18 cellular contexts compared by ENCODE assay signal in the genomic region with DNA sequence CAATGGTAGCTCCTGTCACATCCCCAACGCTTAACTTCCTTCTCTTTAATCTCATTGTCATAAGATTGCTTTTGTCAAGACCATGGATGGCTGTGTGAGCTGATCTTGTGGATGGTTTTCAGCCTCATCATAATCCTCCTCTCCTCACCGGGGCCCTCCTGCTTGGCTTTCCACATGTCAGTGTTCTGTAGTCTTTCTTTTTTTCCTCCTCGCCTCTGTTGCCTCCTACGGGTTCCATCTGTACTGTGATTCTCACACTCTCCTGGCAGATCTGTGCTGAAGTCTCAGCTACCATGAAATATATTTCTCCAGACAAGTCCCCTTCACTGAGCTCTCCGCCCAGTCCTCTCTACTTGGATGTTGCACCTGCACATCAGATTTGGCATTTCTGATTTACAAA. TPM values are rescaled to one million over a fixed set of nuclear protein-coding genes. Genes with fewer than 3 reads are reported as not detected.
DNase-seq lines count a peak whose midpoint lies in the region; ATAC-seq and TF ChIP-seq lines count a peak whose summit lies in the region.
"Had no signal": no experiment of that assay in that cellular context is flagged by ENCODE, and none has a peak within 500 bp of the region (broad histone marks: within the 10 kb centered on the region; RNA-seq: fewer than 3 reads in every experiment).

No MANE protein-coding gene starts in this region.

- peaks cover 0 to 4% of the 10 kb centered on the region in 2 donors for H3K9me3 Mint-ChIP-seq in activated naive CD4-positive, alpha-beta T cell treated with anti-CD3 and anti-CD28 coated beads, Interleukin-2, amount 50 U/mL, for 72 hours
- no peaks in the 10 kb centered on the region for H3K9me3 Mint-ChIP-seq in WTC11
- H3K9me3 Mint-ChIP-seq: CD8-positive, alpha-beta memory T cell; H9 had no signal

- whole genome bisulfite sequencing in aorta, 2 donors, result 95 to 97% methylated on average over 5 of the region's 5 CpGs

- H3K4me3 ChIP-seq in dorsolateral prefrontal cortex (no peak overlapping the region), coronary artery (no peak overlapping the region), aorta (ENCODE audit: low read length in 2 of 2) (no peak overlapping the region)

- peaks cover 1 to 2% of the 10 kb centered on the region in 2 donors for H3K4me1 ChIP-seq in aorta (ENCODE audit: control insufficient read depth in 1 of 2, insufficient read depth in 2 of 2, low read length in 2 of 2)

- no peaks in the 10 kb centered on the region for H3K27me3 Mint-ChIP-seq in WTC11 (ENCODE audit: low read depth)
- H3K27me3 Mint-ChIP-seq: B cell; CD8-positive, alpha-beta memory T cell had no signal

- H3K9me3 ChIP-seq in aorta (ENCODE audit: control insufficient read depth, low read length), result no peaks in the 10 kb centered on the region

- no peaks in the 10 kb centered on the region for H3K36me3 ChIP-seq in aorta (ENCODE audit: control insufficient read depth in 1 of 2, insufficient read depth in 2 of 2, low read length in 1 of 2)

- TF ChIP-seq CTCF in WTC11 (IDR thresholded peaks at IDR 0.05) (no peak), dorsolateral prefrontal cortex (IDR thresholded peaks at IDR 0.05 in 54 of 56, conservative IDR thresholded peaks at IDR 0.05 in 2 of 56; ENCODE audit: low read depth in 1 of 56, partially characterized antibody in 56 of 56) (no peak), coronary artery (IDR thresholded peaks at IDR 0.05) (no peak)

- CTCF ChIA-PET in WTC11 (lab: Charles Lee), result no interaction called here

- H3K27me3 ChIP-seq in dorsolateral prefrontal cortex (no peaks in the 10 kb centered on the region), aorta (ENCODE audit: control insufficient read depth in 1 of 2, insufficient read depth in 2 of 2, low read length in 1 of 2) (no peaks in the 10 kb centered on the region)

- POLR2A ChIA-PET in WTC11 (lab: Charles Lee), result no interaction called here

- no peak overlapping the region for H3K4me3 Mint-ChIP-seq in WTC11
- H3K4me3 Mint-ChIP-seq: B cell; CD8-positive, alpha-beta memory T cell; H9 had no signal

- no peak for ATAC-seq in activated naive CD4-positive, alpha-beta T cell treated with anti-CD3 and anti-CD28 coated beads, Interleukin-2, amount 50 U/mL, for 72 hours
- ATAC-seq in WTC11, result no peak
- no peak for ATAC-seq in HG03378 (IDR thresholded peaks at IDR 0.05; ENCODE audit: unreplicated experiment)
- ATAC-seq in aorta (ENCODE audit: low FRiP score), result no peak
- ATAC-seq: Panc1, Right ventricle myocardium inferior had no signal

- H3K4me1 Mint-ChIP-seq in WTC11, result peaks cover 5% of the 10 kb centered on the region; the same call in 1 of the 2 replicates

- H3K27ac Mint-ChIP-seq in activated naive CD4-positive, alpha-beta T cell treated with anti-CD3 and anti-CD28 coated beads, Interleukin-2, amount 50 U/mL, for 72 hours, result peak overlapping the region; percentile 1 to 35
- peak overlapping the region; percentile 1; the same call in 1 of the 2 replicates for H3K27ac Mint-ChIP-seq in WTC11
- H3K27ac Mint-ChIP-seq: B cell had no signal

- DNase-seq in activated naive CD4-positive, alpha-beta T cell treated with anti-CD3 and anti-CD28 coated beads, Interleukin-2, amount 50 U/mL, for 72 hours (ENCODE audit: low spot score in 2 of 2), result no peak
- DNase-seq in activated naive CD4-positive, alpha-beta T cell treated with anti-CD3 and anti-CD28 coated beads, Interleukin-2, amount 50 U/mL, for 16 hours, result no peak
- DNase-seq in WTC11 (ENCODE audit: low spot score), result no peak
- DNase-seq in dorsolateral prefrontal cortex, result peak in 5 of 10 donors; percentile 22 to 60 (median 44)
- no peak for DNase-seq in coronary artery (ENCODE audit: low spot score)
- no peak for DNase-seq in aorta
- DNase-seq: CD8-positive, alpha-beta memory T cell; H9; Karpas-422; MM.1S; NCI-H1105 treated with DMSO at 0.1 percent for 48 hours; NCI-H1930; NCI-H2171 treated with DMSO at 0.1 percent for 48 hours; NCI-H774 had no signal

- H3K36me3 Mint-ChIP-seq in activated naive CD4-positive, alpha-beta T cell treated with anti-CD3 and anti-CD28 coated beads, Interleukin-2, amount 50 U/mL, for 72 hours, result peaks cover 21 to 44% of the 10 kb centered on the region in 2 donors
- H3K36me3 Mint-ChIP-seq in WTC11, result peaks cover 40% of the 10 kb centered on the region

- H3K27ac ChIP-seq in dorsolateral prefrontal cortex (peak overlapping the region in 45 of 59 donors; percentile 6 to 83 (median 57)), coronary artery (no peak overlapping the region), aorta (ENCODE audit: low read depth in 1 of 2, low read length in 2 of 2) (no peak overlapping the region)

- intact Hi-C loops in dorsolateral prefrontal cortex (cut with DNase I) (no loop called here), aorta (cut with DNase I) (no loop called here)

TF ChIP-seq in WTC11, 78 proteins besides CTCF, POLR2A, EP300 and RAD21:
- TF ChIP-seq FOXP1 (CRISPR knock-in tag; IDR thresholded peaks at IDR 0.05; ENCODE audit: borderline replicate concordance), result no peak
- no peak for TF ChIP-seq TEAD1 (CRISPR knock-in tag; IDR thresholded peaks at IDR 0.05)
- no peak for TF ChIP-seq SMAD3 (CRISPR knock-in tag; IDR thresholded peaks at IDR 0.05; ENCODE audit: borderline replicate concordance)
- no peak for TF ChIP-seq TCF7 (CRISPR knock-in tag; IDR thresholded peaks at IDR 0.05; ENCODE audit: low read depth)

RNA-seq across cellular contexts. Expression of a gene that starts 34.9 kb away (rescaled TPM):
- 10 to 100 TPM; 17.1 to 41.9 TPM for total RNA-seq in activated naive CD4-positive, alpha-beta T cell treated with anti-CD3 and anti-CD28 coated beads, Interleukin-2, amount 50 U/mL, for 72 hours
- total RNA-seq in WTC11 (2021) (43.7 to 48.1 TPM (median 44.4 TPM) in 3 replicates), dorsolateral prefrontal cortex (10 to 100 TPM; 34.2 to 62.8 (median 46.0) TPM), aorta (10 to 100 TPM; 38.3 to 40.1 TPM)
- 10 to 100 TPM; 41.2 to 57.2 TPM for polyA plus RNA-seq in aorta

RNA-seq across cellular contexts. Expression of a gene that starts 36.8 kb away (rescaled TPM):
- 100 to 1,000 TPM in 1 of 2 donors, 10 to 100 TPM in 1; 76.1 to 130 TPM for total RNA-seq in activated naive CD4-positive, alpha-beta T cell treated with anti-CD3 and anti-CD28 coated beads, Interleukin-2, amount 50 U/mL, for 72 hours
- total RNA-seq in WTC11 (2021), result 53.3 to 61.5 TPM (median 60.1 TPM) in 3 replicates
- 100 to 1,000 TPM in 2 of 120 experiments, 10 to 100 TPM in 118; 57.0 to 102 (median 77.8) TPM for total RNA-seq in dorsolateral prefrontal cortex
- total RNA-seq in aorta, result 10 to 100 TPM; 81.7 to 88.6 TPM
- 10 to 100 TPM; 30.7 to 40.8 TPM for polyA plus RNA-seq in aorta

Comparison
In these comparisons a context has a peak if more than half of its experiments do, and no peak if none do; other contexts are left out.
1. H3K27ac ChIP-seq: peak in dorsolateral prefrontal cortex (45 of 59); none in coronary artery (0 of 2) and aorta (0 of 2).